ENCODE assay signal across 8 cellular contexts in genomic region chr1:27341525-27342252, GRCh38. TPM values are rescaled to one million over a fixed set of nuclear protein-coding genes. Genes with fewer than 3 reads are reported as not detected.
DNase-seq lines count a peak whose midpoint lies in the region; ATAC-seq and FAIRE-seq lines count a peak whose summit lies in the region.

SYTL1 (plus strand) TSS chr1:27342022; CDS start chr1:27345335, 3,313 bp downstream.

- H3K27me3 Mint-ChIP-seq in activated naive CD8-positive, alpha-beta T cell: no peaks in the 10 kb centered on the region

- peaks cover under 1% of the 10 kb centered on the region for H3K36me3 Mint-ChIP-seq in activated naive CD8-positive, alpha-beta T cell

- no peak for FAIRE-seq in small intestine (lab: Jason Lieb, UNC)

- H3K27me3 ChIP-seq in MG63 (no peaks in the 10 kb centered on the region), small intestine (ENCODE audit: control insufficient read depth in 2 of 2, insufficient read depth in 2 of 2, low read length in 2 of 2) (no peaks in the 10 kb centered on the region)

- DNase-seq in CD1c-positive myeloid dendritic cell (ENCODE audit: extremely low spot score) (peak; percentile 80), MG63 (peak; percentile 54), SKM-1 treated with dmso at 0.1 percent for 144 hours (lab: John Stamatoyannopoulos, UW; ENCODE audit: unreplicated experiment) (peak; percentile 67), hepatic stellate cell (ENCODE audit: low spot score) (peak; percentile 84), small intestine (peak; percentile 63)

- peak; percentile 53 for ATAC-seq in GM19351 (IDR thresholded peaks at IDR 0.05; ENCODE audit: unreplicated experiment)
- no peak for ATAC-seq in HG03097 (IDR thresholded peaks at IDR 0.05; ENCODE audit: low FRiP score, unreplicated experiment)

- H3K9me3 ChIP-seq in MG63 (no peaks in the 10 kb centered on the region), small intestine (ENCODE audit: control insufficient read depth, low read depth) (no peaks in the 10 kb centered on the region)

- peak within 1 kb of the TSS; percentile 44 to 79 for H3K27ac ChIP-seq in small intestine (ENCODE audit: low read depth in 1 of 2, low read length in 1 of 2)

- 15 to 21% (median 17%) methylated on average over 22 of the region's 22 CpGs for WGBS in small intestine, 3 donors

- no peaks in the 10 kb centered on the region for H3K4me1 ChIP-seq in small intestine (ENCODE audit: control insufficient read depth in 2 of 2, insufficient read depth in 1 of 2, low read depth in 1 of 2, low read length in 1 of 2)

- H3K36me3 ChIP-seq in MG63 (no peaks in the 10 kb centered on the region), small intestine (ENCODE audit: control insufficient read depth in 2 of 2, insufficient read depth in 2 of 2, low read length in 2 of 2) (peaks cover 0 to under 1% of the 10 kb centered on the region in 2 donors)

- H3K27ac Mint-ChIP-seq in activated naive CD8-positive, alpha-beta T cell: peak within 1 kb of the TSS; percentile 91

- H3K4me3 ChIP-seq in MG63 (no peak within 1 kb of the TSS), small intestine (ENCODE audit: low read depth in 1 of 2, low read length in 2 of 2) (peak within 1 kb of the TSS; percentile 44 to 64)

- H3K4me3 Mint-ChIP-seq in activated naive CD8-positive, alpha-beta T cell: peak within 1 kb of the TSS; percentile 91

- H3K9me3 Mint-ChIP-seq in activated naive CD8-positive, alpha-beta T cell (ENCODE audit: low read depth): no peaks in the 10 kb centered on the region

- H3K4me1 Mint-ChIP-seq in activated naive CD8-positive, alpha-beta T cell (ENCODE audit: low read depth): peaks cover 58% of the 10 kb centered on the region

RNA-seq across cellular contexts. Expression of gene SYTL1, which starts in this region (rescaled TPM):
- total RNA-seq in MG63 (2014; rRNA removed; shearing (Covaris generic); ENCODE audit: low replicate concordance): not detected in 2 replicates
- 1 to 10 TPM; 2.5 to 9.5 (median 5.2) TPM for polyA plus RNA-seq in small intestine

Comparison
In these comparisons a context has a peak if more than half of its experiments do, and no peak if none do; other contexts are left out.
1. Peak in DNase-seq in MG63; RNA of the gene not detected or under 1 TPM.